Comparison of ENCODE assay signal across 11 cellular contexts in genomic region chr6:150528648-150529285, GRCh38.
DNase-seq lines count a peak whose midpoint lies in the region; ATAC-seq and TF ChIP-seq lines count a peak whose summit lies in the region.
"Had no signal": no experiment of that assay in that cellular context is flagged by ENCODE, and none has a peak within 500 bp of the region (broad histone marks: within the 10 kb centered on the region; RNA-seq: fewer than 3 reads in every experiment).

No MANE protein-coding gene starts in this region.

- H3K27ac ChIP-seq in gastroesophageal sphincter, result no peak overlapping the region
- H3K27ac ChIP-seq: VCaP had no signal

- H2AFZ ChIP-seq in neuron (ENCODE audit: low read depth, low read length), result peak overlapping the region; percentile 58

- no peaks in the 10 kb centered on the region for H3K36me3 ChIP-seq in gastroesophageal sphincter
- H3K36me3 ChIP-seq in neuron (ENCODE audit: insufficient read depth, low read length), result no peaks in the 10 kb centered on the region

- H3K4me3 ChIP-seq in gastroesophageal sphincter (no peak overlapping the region), neuron (ENCODE audit: low read length) (peak overlapping the region; percentile 5)

- TF ChIP-seq POLR2A in gastroesophageal sphincter (IDR thresholded peaks at IDR 0.05), result no peak

- WGBS in gastroesophageal sphincter (ENCODE audit: low coverage in 1 of 2), 2 donors, result 7 to 11% methylated on average over 10 to 11 of the region's 11 CpGs

- H3K27me3 ChIP-seq in gastroesophageal sphincter, result no peaks in the 10 kb centered on the region
- no peaks in the 10 kb centered on the region for H3K27me3 ChIP-seq in neuron (ENCODE audit: insufficient read depth, low read length)

- DNase-seq in EH (ENCODE audit: low read depth) (peak; percentile 51), NOMO-1 treated with dmso at 0.1 percent for 144 hours (lab: John Stamatoyannopoulos, UW; ENCODE audit: unreplicated experiment) (peak; percentile 56), NCI-H2081 treated with DMSO at 0.1 percent for 48 hours (lab: John Stamatoyannopoulos, UW) (no peak), HPDE6-E6E7 (ENCODE audit: extremely low spot score) (no peak)
- DNase-seq: DMS 273 treated with DMSO at 0.1 percent for 48 hours; naive thymus-derived CD8-positive, alpha-beta T cell had no signal

- ATAC-seq in gastroesophageal sphincter (peak; percentile 46), HG02870 (IDR thresholded peaks at IDR 0.05; ENCODE audit: unreplicated experiment) (no peak), HG03457 (IDR thresholded peaks at IDR 0.05; ENCODE audit: unreplicated experiment) (no peak)
- ATAC-seq: naive thymus-derived CD8-positive, alpha-beta T cell had no signal

- no peak for TF ChIP-seq EP300 in gastroesophageal sphincter (IDR thresholded peaks at IDR 0.05)

- no peak for TF ChIP-seq CTCF in gastroesophageal sphincter (IDR thresholded peaks at IDR 0.05)

- peaks cover 0 to 23% (median 0%) of the 10 kb centered on the region in 3 donors for H3K4me1 ChIP-seq in gastroesophageal sphincter
- peaks cover 18% of the 10 kb centered on the region for H3K4me1 ChIP-seq in neuron (ENCODE audit: insufficient read depth, low read length)

- no peaks in the 10 kb centered on the region for H3K9me3 ChIP-seq in gastroesophageal sphincter
- H3K9me3 ChIP-seq in neuron (ENCODE audit: low read length), result no peaks in the 10 kb centered on the region

Comparison
In these comparisons a context has a peak if more than half of its experiments do, and no peak if none do; other contexts are left out.
1. DNase-seq: peak in EH (single experiment) and NOMO-1 treated with dmso at 0.1 percent for 144 hours (single experiment); none in NCI-H2081 treated with DMSO at 0.1 percent for 48 hours (single experiment) and HPDE6-E6E7 (single experiment).